ENCODE assay signal across 1 cellular context in the genomic region with DNA sequence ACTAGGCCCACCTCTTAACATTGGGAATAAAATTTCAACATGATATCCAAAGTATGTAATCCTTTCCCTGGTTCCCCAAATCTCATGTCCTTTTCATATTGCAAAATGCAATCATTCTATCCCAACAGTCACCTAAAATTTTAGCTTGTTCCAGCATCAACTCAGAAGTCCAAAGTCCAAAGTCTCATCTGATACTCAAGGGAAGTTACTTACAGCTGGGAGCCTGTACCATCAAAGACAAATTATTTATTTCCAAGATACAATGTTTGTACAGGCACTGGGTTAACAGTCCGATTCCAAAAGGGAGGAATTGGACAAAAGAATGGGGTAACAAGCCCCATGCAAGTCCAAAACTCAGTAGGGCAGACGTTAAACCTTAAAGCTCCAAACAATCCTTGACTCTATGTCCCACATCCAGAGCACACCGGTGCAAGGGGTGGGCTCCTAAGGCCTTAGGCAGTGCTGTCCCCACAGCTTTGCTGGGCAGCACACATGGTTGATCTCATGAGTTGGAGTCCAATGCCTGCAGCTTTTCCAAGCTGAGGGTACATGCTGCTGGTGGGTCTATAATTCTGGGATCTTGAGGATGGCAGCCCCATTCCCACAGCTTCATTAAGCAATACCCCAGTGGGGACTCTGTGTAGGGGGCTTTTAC.
TF ChIP-seq lines count a peak whose summit lies in the region.

No MANE protein-coding gene starts in this region.

TF ChIP-seq in HepG2, 621 proteins besides CTCF, POLR2A, EP300 and RAD21 (continued from another document):
- TF ChIP-seq, protein P1, sequence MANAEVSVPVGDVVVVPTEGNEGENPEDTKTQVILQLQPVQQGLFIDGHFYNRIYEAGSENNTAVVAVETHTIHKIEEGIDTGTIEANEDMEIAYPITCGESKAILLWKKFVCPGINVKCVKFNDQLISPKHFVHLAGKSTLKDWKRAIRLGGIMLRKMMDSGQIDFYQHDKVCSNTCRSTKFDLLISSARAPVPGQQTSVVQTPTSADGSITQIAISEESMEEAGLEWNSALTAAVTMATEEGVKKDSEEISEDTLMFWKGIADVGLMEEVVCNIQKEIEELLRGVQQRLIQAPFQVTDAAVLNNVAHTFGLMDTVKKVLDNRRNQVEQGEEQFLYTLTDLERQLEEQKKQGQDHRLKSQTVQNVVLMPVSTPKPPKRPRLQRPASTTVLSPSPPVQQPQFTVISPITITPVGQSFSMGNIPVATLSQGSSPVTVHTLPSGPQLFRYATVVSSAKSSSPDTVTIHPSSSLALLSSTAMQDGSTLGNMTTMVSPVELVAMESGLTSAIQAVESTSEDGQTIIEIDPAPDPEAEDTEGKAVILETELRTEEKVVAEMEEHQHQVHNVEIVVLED (CRISPR knock-in tag; IDR thresholded peaks at IDR 0.05; ENCODE audit: borderline replicate concordance): no peak
- TF ChIP-seq SRY (CRISPR knock-in tag; IDR thresholded peaks at IDR 0.05): no peak
- no peak for TF ChIP-seq ZNF567 (CRISPR knock-in tag; IDR thresholded peaks at IDR 0.05; ENCODE audit: borderline replicate concordance)
- TF ChIP-seq DMAP1 (CRISPR knock-in tag; IDR thresholded peaks at IDR 0.05): no peak
- no peak for TF ChIP-seq FOXJ3 (CRISPR knock-in tag; IDR thresholded peaks at IDR 0.05; ENCODE audit: borderline replicate concordance)
- no peak for TF ChIP-seq DNMT3B (CRISPR knock-in tag; conservative IDR thresholded peaks at IDR 0.05)
- TF ChIP-seq ELF1 (CRISPR knock-in tag; IDR thresholded peaks at IDR 0.05): no peak
- TF ChIP-seq TRIM24 (CRISPR knock-in tag; IDR thresholded peaks at IDR 0.05): no peak
- TF ChIP-seq HDAC6 (IDR thresholded peaks at IDR 0.05; ENCODE audit: low read depth, low read length): no peak
- TF ChIP-seq NCOR1 (IDR thresholded peaks at IDR 0.05; ENCODE audit: borderline replicate concordance, low read length): peak; percentile 55; the same call in 1 of the 2 replicates
- TF ChIP-seq, protein P2, sequence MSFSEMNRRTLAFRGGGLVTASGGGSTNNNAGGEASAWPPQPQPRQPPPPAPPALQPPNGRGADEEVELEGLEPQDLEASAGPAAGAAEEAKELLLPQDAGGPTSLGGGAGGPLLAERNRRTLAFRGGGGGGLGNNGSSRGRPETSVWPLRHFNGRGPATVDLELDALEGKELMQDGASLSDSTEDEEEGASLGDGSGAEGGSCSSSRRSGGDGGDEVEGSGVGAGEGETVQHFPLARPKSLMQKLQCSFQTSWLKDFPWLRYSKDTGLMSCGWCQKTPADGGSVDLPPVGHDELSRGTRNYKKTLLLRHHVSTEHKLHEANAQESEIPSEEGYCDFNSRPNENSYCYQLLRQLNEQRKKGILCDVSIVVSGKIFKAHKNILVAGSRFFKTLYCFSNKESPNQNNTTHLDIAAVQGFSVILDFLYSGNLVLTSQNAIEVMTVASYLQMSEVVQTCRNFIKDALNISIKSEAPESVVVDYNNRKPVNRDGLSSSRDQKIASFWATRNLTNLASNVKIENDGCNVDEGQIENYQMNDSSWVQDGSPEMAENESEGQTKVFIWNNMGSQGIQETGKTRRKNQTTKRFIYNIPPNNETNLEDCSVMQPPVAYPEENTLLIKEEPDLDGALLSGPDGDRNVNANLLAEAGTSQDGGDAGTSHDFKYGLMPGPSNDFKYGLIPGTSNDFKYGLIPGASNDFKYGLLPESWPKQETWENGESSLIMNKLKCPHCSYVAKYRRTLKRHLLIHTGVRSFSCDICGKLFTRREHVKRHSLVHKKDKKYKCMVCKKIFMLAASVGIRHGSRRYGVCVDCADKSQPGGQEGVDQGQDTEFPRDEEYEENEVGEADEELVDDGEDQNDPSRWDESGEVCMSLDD (CRISPR knock-in tag; IDR thresholded peaks at IDR 0.05; ENCODE audit: borderline replicate concordance): no peak
- TF ChIP-seq MXI1 (IDR thresholded peaks at IDR 0.05; ENCODE audit: borderline replicate concordance, low read depth, low read length): no peak
- TF ChIP-seq, protein P3, sequence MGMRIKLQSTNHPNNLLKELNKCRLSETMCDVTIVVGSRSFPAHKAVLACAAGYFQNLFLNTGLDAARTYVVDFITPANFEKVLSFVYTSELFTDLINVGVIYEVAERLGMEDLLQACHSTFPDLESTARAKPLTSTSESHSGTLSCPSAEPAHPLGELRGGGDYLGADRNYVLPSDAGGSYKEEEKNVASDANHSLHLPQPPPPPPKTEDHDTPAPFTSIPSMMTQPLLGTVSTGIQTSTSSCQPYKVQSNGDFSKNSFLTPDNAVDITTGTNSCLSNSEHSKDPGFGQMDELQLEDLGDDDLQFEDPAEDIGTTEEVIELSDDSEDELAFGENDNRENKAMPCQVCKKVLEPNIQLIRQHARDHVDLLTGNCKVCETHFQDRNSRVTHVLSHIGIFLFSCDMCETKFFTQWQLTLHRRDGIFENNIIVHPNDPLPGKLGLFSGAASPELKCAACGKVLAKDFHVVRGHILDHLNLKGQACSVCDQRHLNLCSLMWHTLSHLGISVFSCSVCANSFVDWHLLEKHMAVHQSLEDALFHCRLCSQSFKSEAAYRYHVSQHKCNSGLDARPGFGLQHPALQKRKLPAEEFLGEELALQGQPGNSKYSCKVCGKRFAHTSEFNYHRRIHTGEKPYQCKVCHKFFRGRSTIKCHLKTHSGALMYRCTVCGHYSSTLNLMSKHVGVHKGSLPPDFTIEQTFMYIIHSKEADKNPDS (CRISPR knock-in tag; IDR thresholded peaks at IDR 0.05): no peak
- TF ChIP-seq HCFC1 (IDR thresholded peaks at IDR 0.05; ENCODE audit: low read depth, low read length): no peak
- no peak for TF ChIP-seq MTA3 (CRISPR knock-in tag; IDR thresholded peaks at IDR 0.05)
- TF ChIP-seq, protein P4, sequence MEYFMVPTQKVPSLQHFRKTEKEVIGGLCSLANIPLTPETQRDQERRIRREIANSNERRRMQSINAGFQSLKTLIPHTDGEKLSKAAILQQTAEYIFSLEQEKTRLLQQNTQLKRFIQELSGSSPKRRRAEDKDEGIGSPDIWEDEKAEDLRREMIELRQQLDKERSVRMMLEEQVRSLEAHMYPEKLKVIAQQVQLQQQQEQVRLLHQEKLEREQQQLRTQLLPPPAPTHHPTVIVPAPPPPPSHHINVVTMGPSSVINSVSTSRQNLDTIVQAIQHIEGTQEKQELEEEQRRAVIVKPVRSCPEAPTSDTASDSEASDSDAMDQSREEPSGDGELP (IDR thresholded peaks at IDR 0.05; ENCODE audit: borderline replicate concordance, low read depth): peak; percentile 25; the same call in 1 of the 2 replicates
- no peak for TF ChIP-seq ZNF792 (CRISPR knock-in tag; IDR thresholded peaks at IDR 0.05)
- TF ChIP-seq SOX13 (IDR thresholded peaks at IDR 0.05): no peak
- TF ChIP-seq SOX13 (CRISPR knock-in tag; conservative IDR thresholded peaks at IDR 0.05 in 1 of 2, IDR thresholded peaks at IDR 0.05 in 1 of 2): peak in 1 of 2 experiments; percentile 8; a peak in 1 of 4 replicates
- no peak for TF ChIP-seq RCOR2 (CRISPR knock-in tag; IDR thresholded peaks at IDR 0.05)
- TF ChIP-seq, protein P5, sequence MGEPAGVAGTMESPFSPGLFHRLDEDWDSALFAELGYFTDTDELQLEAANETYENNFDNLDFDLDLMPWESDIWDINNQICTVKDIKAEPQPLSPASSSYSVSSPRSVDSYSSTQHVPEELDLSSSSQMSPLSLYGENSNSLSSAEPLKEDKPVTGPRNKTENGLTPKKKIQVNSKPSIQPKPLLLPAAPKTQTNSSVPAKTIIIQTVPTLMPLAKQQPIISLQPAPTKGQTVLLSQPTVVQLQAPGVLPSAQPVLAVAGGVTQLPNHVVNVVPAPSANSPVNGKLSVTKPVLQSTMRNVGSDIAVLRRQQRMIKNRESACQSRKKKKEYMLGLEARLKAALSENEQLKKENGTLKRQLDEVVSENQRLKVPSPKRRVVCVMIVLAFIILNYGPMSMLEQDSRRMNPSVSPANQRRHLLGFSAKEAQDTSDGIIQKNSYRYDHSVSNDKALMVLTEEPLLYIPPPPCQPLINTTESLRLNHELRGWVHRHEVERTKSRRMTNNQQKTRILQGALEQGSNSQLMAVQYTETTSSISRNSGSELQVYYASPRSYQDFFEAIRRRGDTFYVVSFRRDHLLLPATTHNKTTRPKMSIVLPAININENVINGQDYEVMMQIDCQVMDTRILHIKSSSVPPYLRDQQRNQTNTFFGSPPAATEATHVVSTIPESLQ (CRISPR knock-in tag; conservative IDR thresholded peaks at IDR 0.05): no peak
- TF ChIP-seq, protein P6, sequence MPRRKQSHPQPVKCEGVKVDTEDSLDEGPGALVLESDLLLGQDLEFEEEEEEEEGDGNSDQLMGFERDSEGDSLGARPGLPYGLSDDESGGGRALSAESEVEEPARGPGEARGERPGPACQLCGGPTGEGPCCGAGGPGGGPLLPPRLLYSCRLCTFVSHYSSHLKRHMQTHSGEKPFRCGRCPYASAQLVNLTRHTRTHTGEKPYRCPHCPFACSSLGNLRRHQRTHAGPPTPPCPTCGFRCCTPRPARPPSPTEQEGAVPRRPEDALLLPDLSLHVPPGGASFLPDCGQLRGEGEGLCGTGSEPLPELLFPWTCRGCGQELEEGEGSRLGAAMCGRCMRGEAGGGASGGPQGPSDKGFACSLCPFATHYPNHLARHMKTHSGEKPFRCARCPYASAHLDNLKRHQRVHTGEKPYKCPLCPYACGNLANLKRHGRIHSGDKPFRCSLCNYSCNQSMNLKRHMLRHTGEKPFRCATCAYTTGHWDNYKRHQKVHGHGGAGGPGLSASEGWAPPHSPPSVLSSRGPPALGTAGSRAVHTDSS (CRISPR knock-in tag; conservative IDR thresholded peaks at IDR 0.05): no peak
- no peak for TF ChIP-seq ZUFSP (CRISPR knock-in tag; IDR thresholded peaks at IDR 0.05; ENCODE audit: borderline replicate concordance)
- TF ChIP-seq FOXO4 (CRISPR knock-in tag; conservative IDR thresholded peaks at IDR 0.05): no peak
- peak; percentile 45; the same call in 1 of the 2 replicates for TF ChIP-seq HNF4G (IDR thresholded peaks at IDR 0.05; ENCODE audit: borderline replicate concordance, low read depth, low read length)
- TF ChIP-seq HNF4G (CRISPR knock-in tag; IDR thresholded peaks at IDR 0.05; ENCODE audit: borderline replicate concordance, low read depth): no peak
- no peak for TF ChIP-seq SIX4 (CRISPR knock-in tag; IDR thresholded peaks at IDR 0.05)
- no peak for TF ChIP-seq ARNT (IDR thresholded peaks at IDR 0.05)
- no peak for TF ChIP-seq ISL2 (CRISPR knock-in tag; IDR thresholded peaks at IDR 0.05)
TF ChIP-seq in HepG2: peak in this region for 6.
